6 cellular contexts compared by ENCODE assay signal in the genomic region with DNA sequence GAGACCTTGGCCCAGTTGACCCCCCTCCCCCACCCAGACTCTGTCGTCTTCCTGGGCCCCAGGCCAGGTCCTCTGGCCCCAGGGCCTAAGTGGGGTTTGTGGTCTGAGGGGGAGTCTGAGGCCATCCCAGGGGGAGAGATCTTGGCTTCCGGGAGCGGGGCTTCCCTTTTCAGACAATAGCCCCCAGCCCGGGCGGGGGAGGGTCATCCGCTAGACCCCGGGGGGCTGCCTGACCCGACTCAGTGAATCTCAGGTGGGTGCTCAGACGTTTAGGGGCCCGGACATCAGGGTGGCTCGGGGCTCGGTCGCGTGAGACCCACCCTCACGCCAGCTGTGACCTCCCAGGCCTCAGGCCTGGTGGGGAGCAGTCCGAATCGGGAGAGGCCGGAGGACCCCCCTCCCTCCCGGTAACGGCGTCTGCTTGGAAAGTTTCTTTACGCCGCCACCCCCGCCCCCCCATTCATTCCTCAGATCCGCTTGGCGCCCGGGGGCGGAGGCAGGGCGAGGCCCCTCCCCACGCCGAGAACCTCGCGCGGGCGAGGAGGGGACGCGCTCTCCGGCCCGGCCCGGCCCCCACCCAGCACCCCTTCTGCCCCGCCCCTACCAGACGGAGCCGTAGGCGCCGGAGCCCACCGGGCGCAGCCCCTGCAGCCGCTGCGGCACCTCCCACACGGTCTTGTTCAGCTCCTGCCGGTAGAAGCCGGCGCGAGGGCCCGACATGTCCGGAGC. TPM values are rescaled to one million over a fixed set of nuclear protein-coding genes. Genes with fewer than 3 reads are reported as not detected.
DNase-seq lines count a peak whose midpoint lies in the region; ATAC-seq and TF ChIP-seq lines count a peak whose summit lies in the region.

No MANE protein-coding gene starts in this region.

- H3K36me3 ChIP-seq in A673 (ENCODE audit: insufficient read depth, low read length, poor library complexity, severe bottlenecking): peaks cover 4% of the 10 kb centered on the region

- no peaks in the 10 kb centered on the region for H3K9me3 ChIP-seq in A673 (ENCODE audit: low read depth, low read length, poor library complexity, severe bottlenecking)

- ATAC-seq in HG03196 (IDR thresholded peaks at IDR 0.05; ENCODE audit: unreplicated experiment) (peak; percentile 13), GM19395 (IDR thresholded peaks at IDR 0.05; ENCODE audit: unreplicated experiment) (no peak)
- ATAC-seq in activated T-cell treated with anti-CD3 and anti-CD28 coated beads, Interleukin-2, amount 50 U/mL, for 72 hours (replicated peaks in 1 of 2): peak; percentile 56 to 65

- H3K36me3 Mint-ChIP-seq in activated T-cell treated with anti-CD3 and anti-CD28 coated beads, Interleukin-2, amount 50 U/mL, for 72 hours (ENCODE audit: insufficient read depth in 2 of 2): no peaks in the 10 kb centered on the region

- intact Hi-C loops in A673 (cut with micrococcal nuclease; ENCODE audit: unreplicated experiment): loop anchor here (2.0 to 10.0 kb wide), 2 partner anchors 73 to 225 kb away; a partner anchor contains a TSS

- TF ChIP-seq CTCF in A673 (conservative IDR thresholded peaks at IDR 0.05; ENCODE audit: low read depth, low read length): no peak

- H3K27ac ChIP-seq in A673 (ENCODE audit: low read depth, low read length, poor library complexity, severe bottlenecking): peak overlapping the region; percentile 50

- POLR2A ChIA-PET in A673 (lab: Charles Lee; ENCODE audit: low non-redundant PET): no interaction called here

- no TSS peak for BruUV-seq in A673 (replicated peaks; lab: Mats Ljungman, UMichigan)

- no peaks in the 10 kb centered on the region for H3K9me3 Mint-ChIP-seq in activated T-cell treated with anti-CD3 and anti-CD28 coated beads, Interleukin-2, amount 50 U/mL, for 72 hours

- DNase-seq in A673 (ENCODE audit: low spot score) (peak; percentile 67), left kidney (ENCODE audit: low read depth, low spot score) (peak; percentile 80), hippocampal formation (lab: John Stamatoyannopoulos, UW) (no peak)
- peak; percentile 60 to 73 for DNase-seq in activated T-cell treated with anti-CD3 and anti-CD28 coated beads, Interleukin-2, amount 50 U/mL, for 72 hours

- no peaks in the 10 kb centered on the region for H3K27me3 ChIP-seq in A673 (replicated peaks; ENCODE audit: insufficient read depth, low read depth, low read length, poor library complexity)

- peak overlapping the region; percentile 56 for H3K4me3 ChIP-seq in A673 (ENCODE audit: low read depth, low read length, poor library complexity, severe bottlenecking)

- H3K27me3 Mint-ChIP-seq in activated T-cell treated with anti-CD3 and anti-CD28 coated beads, Interleukin-2, amount 50 U/mL, for 72 hours (ENCODE audit: low read depth): no peaks in the 10 kb centered on the region

- H3K4me3 Mint-ChIP-seq in activated T-cell treated with anti-CD3 and anti-CD28 coated beads, Interleukin-2, amount 50 U/mL, for 72 hours: peak overlapping the region; percentile 74 to 83

- no peak overlapping the region for H3K27ac Mint-ChIP-seq in activated T-cell treated with anti-CD3 and anti-CD28 coated beads, Interleukin-2, amount 50 U/mL, for 72 hours

- CTCF ChIA-PET in A673 (lab: Charles Lee): no interaction called here

- peaks cover 15% of the 10 kb centered on the region for H3K4me1 Mint-ChIP-seq in activated T-cell treated with anti-CD3 and anti-CD28 coated beads, Interleukin-2, amount 50 U/mL, for 72 hours (ENCODE audit: low read depth)

- peaks cover 39% of the 10 kb centered on the region for H3K4me1 ChIP-seq in A673 (ENCODE audit: insufficient read depth, low read length, poor library complexity, severe bottlenecking)

RNA-seq across cellular contexts. Expression of a gene that starts 0.4 kb away (rescaled TPM):
- 5.4 and 10.4 TPM in 2 replicates for total RNA-seq in A673 (2021)
- total RNA-seq in activated T-cell treated with anti-CD3 and anti-CD28 coated beads, Interleukin-2, amount 50 U/mL, for 72 hours: 10 to 100 TPM; 16.6 to 27.1 TPM

RNA-seq across cellular contexts. Expression of a gene that starts 8.3 kb away (rescaled TPM):
- total RNA-seq in A673 (2021): 20.8 and 27.5 TPM in 2 replicates
- 10 to 100 TPM in 1 of 2 donors, 1 to 10 TPM in 1; 8.5 to 11.5 TPM for total RNA-seq in activated T-cell treated with anti-CD3 and anti-CD28 coated beads, Interleukin-2, amount 50 U/mL, for 72 hours

RNA-seq across cellular contexts. Expression of a gene that starts 18.7 kb away (rescaled TPM):
- 38.6 and 42.8 TPM in 2 replicates for total RNA-seq in A673 (2021)
- total RNA-seq in activated T-cell treated with anti-CD3 and anti-CD28 coated beads, Interleukin-2, amount 50 U/mL, for 72 hours: 10 to 100 TPM; 52.1 to 57.4 TPM

RNA-seq across cellular contexts. Expression of a gene that starts 24.9 kb away (rescaled TPM):
- total RNA-seq in A673 (2021): 31.0 and 33.1 TPM in 2 replicates
- 10 to 100 TPM; 64.9 to 69.7 TPM for total RNA-seq in activated T-cell treated with anti-CD3 and anti-CD28 coated beads, Interleukin-2, amount 50 U/mL, for 72 hours

RNA-seq across cellular contexts. Expression of a gene that starts 37.7 kb away (rescaled TPM):
- total RNA-seq in A673 (2021): 155 and 173 TPM in 2 replicates
- total RNA-seq in activated T-cell treated with anti-CD3 and anti-CD28 coated beads, Interleukin-2, amount 50 U/mL, for 72 hours: 10 to 100 TPM; 30.2 to 34.0 TPM

Comparison
In these comparisons a context has a peak if more than half of its experiments do, and no peak if none do; other contexts are left out.
1. DNase-seq: peak in A673 (single experiment), activated T-cell treated with anti-CD3 and anti-CD28 coated beads, Interleukin-2, amount 50 U/mL, for 72 hours (2 of 2) and left kidney (single experiment); none in hippocampal formation (0 of 2).